8 cellular contexts compared by ENCODE assay signal in genomic region chr11:43643898-43644625, GRCh38. TPM values are rescaled to one million over a fixed set of nuclear protein-coding genes. Genes with fewer than 3 reads are reported as not detected.
DNase-seq lines count a peak whose midpoint lies in the region; ATAC-seq lines count a peak whose summit lies in the region.

No MANE protein-coding gene starts in this region.

- H3K4me3 ChIP-seq in BLaER1 treated with 17β-estradiol and CSF1 and Interleukin-3, amounts not matched to agents 10 nM and 100 nM, result peak overlapping the region; percentile 77 to 87 (median 82)

- H3K27ac ChIP-seq in BLaER1 treated with 17β-estradiol and CSF1 and Interleukin-3, amounts not matched to agents 10 nM and 100 nM, result peak overlapping the region; percentile 82 to 90 (median 84)

- H3K9me3 Mint-ChIP-seq in activated CD4-positive, alpha-beta T cell treated with anti-CD3 and anti-CD28 coated beads, Interleukin-2, amount 10 ng/mL, durations not matched to agents 7 days and 5 days, result no peaks in the 10 kb centered on the region

- H3K27me3 ChIP-seq in BLaER1 treated with 17β-estradiol and CSF1 and Interleukin-3, amounts not matched to agents 10 nM and 100 nM, result no peaks in the 10 kb centered on the region; a peak in 1 of 22 replicates

- no peaks in the 10 kb centered on the region for H3K9me3 ChIP-seq in BLaER1 treated with 17β-estradiol and CSF1 and Interleukin-3, amounts not matched to agents 10 nM and 100 nM (replicated peaks in 1 of 11)

- DNase-seq in GM19240 (ENCODE audit: insufficient read length, low spot score), result peak; percentile 85
- DNase-seq in NCI-H526 (lab: John Stamatoyannopoulos, UW), result peak; percentile 68 to 92
- peak; percentile 90 for DNase-seq in activated CD4-positive, alpha-beta T cell treated with anti-CD3 and anti-CD28 coated beads, Interleukin-2, amount 10 ng/mL, durations not matched to agents 7 days and 5 days
- peak; percentile 88 for DNase-seq in dedifferentiated amniotic fluid mesenchymal stem cell (ENCODE audit: extremely low spot score)
- DNase-seq in left lobe of liver (ENCODE audit: low spot score), result peak; percentile 92
- DNase-seq in stimulated activated CD4-positive, alpha-beta T cell treated with anti-CD3 and anti-CD28 coated beads, Interleukin-2, amount 100 ng/mL, for 24 hours, result peak; percentile 88 to 89

- H3K27ac Mint-ChIP-seq in activated CD4-positive, alpha-beta T cell treated with anti-CD3 and anti-CD28 coated beads, Interleukin-2, amount 10 ng/mL, durations not matched to agents 7 days and 5 days, result peak overlapping the region; percentile 82

- peaks cover 17% of the 10 kb centered on the region for H3K27me3 Mint-ChIP-seq in activated CD4-positive, alpha-beta T cell treated with anti-CD3 and anti-CD28 coated beads, Interleukin-2, amount 10 ng/mL, durations not matched to agents 7 days and 5 days

- H3K36me3 ChIP-seq in BLaER1 treated with 17β-estradiol and CSF1 and Interleukin-3, amounts not matched to agents 10 nM and 100 nM, result no peaks in the 10 kb centered on the region

- H3K4me1 Mint-ChIP-seq in activated CD4-positive, alpha-beta T cell treated with anti-CD3 and anti-CD28 coated beads, Interleukin-2, amount 10 ng/mL, durations not matched to agents 7 days and 5 days, result peaks cover 20% of the 10 kb centered on the region

- POLR2A ChIA-PET in activated CD4-positive, alpha-beta T cell treated with anti-CD3 and anti-CD28 coated beads, Interleukin-2, amount 10 ng/mL, durations not matched to agents 7 days and 5 days (lab: Charles Lee), result no interaction called here

- H3K4me1 ChIP-seq in BLaER1 treated with 17β-estradiol and CSF1 and Interleukin-3, amounts not matched to agents 10 nM and 100 nM, result peaks cover 8 to 19% (median 14%) of the 10 kb centered on the region in 10 experiments

- peak overlapping the region; percentile 85 to 91 (median 90) for H3K9ac ChIP-seq in BLaER1 treated with 17β-estradiol and CSF1 and Interleukin-3, amounts not matched to agents 10 nM and 100 nM

- H3K36me3 Mint-ChIP-seq in activated CD4-positive, alpha-beta T cell treated with anti-CD3 and anti-CD28 coated beads, Interleukin-2, amount 10 ng/mL, durations not matched to agents 7 days and 5 days (ENCODE audit: low read depth), result peaks cover 5% of the 10 kb centered on the region

- peak overlapping the region; percentile 80 to 95 (median 88) for H3K4me2 ChIP-seq in BLaER1 treated with 17β-estradiol and CSF1 and Interleukin-3, amounts not matched to agents 10 nM and 100 nM

- peak overlapping the region; percentile 87 for H3K4me3 Mint-ChIP-seq in activated CD4-positive, alpha-beta T cell treated with anti-CD3 and anti-CD28 coated beads, Interleukin-2, amount 10 ng/mL, durations not matched to agents 7 days and 5 days

- peak; percentile 97 for ATAC-seq in HG03457 (IDR thresholded peaks at IDR 0.05; ENCODE audit: unreplicated experiment)
- peak; percentile 98 for ATAC-seq in left lobe of liver

- no peaks in the 10 kb centered on the region for H4K20me1 ChIP-seq in BLaER1 treated with 17β-estradiol and CSF1 and Interleukin-3, amounts not matched to agents 10 nM and 100 nM

- CTCF ChIA-PET in activated CD4-positive, alpha-beta T cell treated with anti-CD3 and anti-CD28 coated beads, Interleukin-2, amount 10 ng/mL, durations not matched to agents 7 days and 5 days (lab: Charles Lee), result no interaction called here

RNA-seq across cellular contexts. Expression of gene HSD17B12, which starts 36.5 kb away (rescaled TPM):
- 10 to 100 TPM; 39.9 to 53.9 TPM for total RNA-seq in activated CD4-positive, alpha-beta T cell treated with anti-CD3 and anti-CD28 coated beads, Interleukin-2, amount 10 ng/mL, durations not matched to agents 7 days and 5 days
- 102 TPM for total RNA-seq in left lobe of liver

Comparison
In these comparisons a context has a peak if more than half of its experiments do, and no peak if none do; other contexts are left out.
1. Peak in every context shown above with its lines: DNase-seq, ATAC-seq, H3K4me3 ChIP-seq and H3K27ac ChIP-seq.